ENCODE assay signal across 14 cellular contexts in genomic region chr18:77165489-77166415, GRCh38. TPM values are rescaled to one million over a fixed set of nuclear protein-coding genes. Genes with fewer than 3 reads are reported as not detected.
DNase-seq lines count a peak whose midpoint lies in the region; ATAC-seq, FAIRE-seq and TF ChIP-seq lines count a peak whose summit lies in the region.
"Had no signal": no experiment of that assay in that cellular context is flagged by ENCODE, and none has a peak within 500 bp of the region (broad histone marks: within the 10 kb centered on the region; RNA-seq: fewer than 3 reads in every experiment).

No MANE protein-coding gene starts in this region.

- H3K4me3 Mint-ChIP-seq in astrocyte (ENCODE audit: unreplicated experiment): no peak overlapping the region
- H3K4me3 Mint-ChIP-seq: activated naive CD8-positive, alpha-beta T cell had no signal

- H3K9me3 ChIP-seq in astrocyte (ENCODE audit: insufficient read depth, low read depth, low read length): no peaks in the 10 kb centered on the region
- H3K9me3 ChIP-seq in heart right ventricle: no peaks in the 10 kb centered on the region
- H3K9me3 ChIP-seq in psoas muscle: no peaks in the 10 kb centered on the region
- no peaks in the 10 kb centered on the region for H3K9me3 ChIP-seq in ovary
- H3K9me3 ChIP-seq: colonic mucosa had no signal

- no peak overlapping the region for H3K4me3 ChIP-seq in astrocyte (ENCODE audit: insufficient read depth, low read depth, low read length)
- H3K4me3 ChIP-seq in heart right ventricle: no peak overlapping the region
- H3K4me3 ChIP-seq in psoas muscle: no peak overlapping the region
- H3K4me3 ChIP-seq in ovary: no peak overlapping the region
- H3K4me3 ChIP-seq: BLaER1 treated with 17β-estradiol and CSF1 and Interleukin-3, amounts not matched to agents 10 nM and 100 nM; colonic mucosa had no signal

- peaks cover 19% of the 10 kb centered on the region for H3K4me1 Mint-ChIP-seq in astrocyte (ENCODE audit: low read depth, unreplicated experiment)

- TF ChIP-seq CTCF in astrocyte (IDR thresholded peaks at IDR 0.05; ENCODE audit: insufficient read depth, low read depth, low read length) (no peak), heart right ventricle (IDR thresholded peaks at IDR 0.05) (no peak), psoas muscle (IDR thresholded peaks at IDR 0.05) (no peak), ovary (IDR thresholded peaks at IDR 0.05) (no peak)

- peak; percentile 57 to 93 (median 82) for ATAC-seq in heart right ventricle
- ATAC-seq in psoas muscle: peak; percentile 36 to 85 (median 78)
- ATAC-seq in GM19035 (IDR thresholded peaks at IDR 0.05; ENCODE audit: unreplicated experiment): no peak

- H4K20me1 ChIP-seq in astrocyte (ENCODE audit: insufficient read depth, low read length): no peaks in the 10 kb centered on the region
- H4K20me1 ChIP-seq: BLaER1 treated with 17β-estradiol and CSF1 and Interleukin-3, amounts not matched to agents 10 nM and 100 nM had no signal

- TF ChIP-seq POLR2A in ovary (IDR thresholded peaks at IDR 0.05): no peak

- H3K9me3 Mint-ChIP-seq in astrocyte (ENCODE audit: unreplicated experiment): no peaks in the 10 kb centered on the region

- intact Hi-C loops in heart right ventricle (cut with DNase I): no loop called here
- intact Hi-C loops in psoas muscle (cut with DNase I): no loop called here
- intact Hi-C loops in ovary (cut with DNase I): no loop called here

- WGBS in heart right ventricle, 2 donors: 58 to 61% methylated on average over 26 of the region's 26 CpGs
- 45 to 54% (median 49%) methylated on average over 26 of the region's 26 CpGs for WGBS in psoas muscle, 3 donors
- 70 to 76% (median 73%) methylated on average over 26 of the region's 26 CpGs for WGBS in ovary, 3 donors

- H3K4me2 ChIP-seq in astrocyte (ENCODE audit: low read length): peak overlapping the region; percentile 50

- H3K36me3 ChIP-seq in astrocyte (ENCODE audit: insufficient read depth, low read length): no peaks in the 10 kb centered on the region
- no peaks in the 10 kb centered on the region for H3K36me3 ChIP-seq in heart right ventricle
- H3K36me3 ChIP-seq in psoas muscle (ENCODE audit: insufficient read depth in 1 of 2, low read depth in 1 of 2): no peaks in the 10 kb centered on the region
- no peaks in the 10 kb centered on the region for H3K36me3 ChIP-seq in ovary
- H3K36me3 ChIP-seq: BLaER1 treated with 17β-estradiol and CSF1 and Interleukin-3, amounts not matched to agents 10 nM and 100 nM; colonic mucosa had no signal

- H3K27me3 ChIP-seq in astrocyte (ENCODE audit: insufficient read depth, low read length) (no peaks in the 10 kb centered on the region), heart right ventricle (peaks cover 0 to 25% (median 6%) of the 10 kb centered on the region in 7 donors), psoas muscle (ENCODE audit: insufficient read depth in 3 of 3, low read length in 2 of 3) (no peaks in the 10 kb centered on the region), ovary (no peaks in the 10 kb centered on the region)
- H3K27me3 ChIP-seq: BLaER1 treated with 17β-estradiol and CSF1 and Interleukin-3, amounts not matched to agents 10 nM and 100 nM; colonic mucosa had no signal

- H3K27me3 Mint-ChIP-seq in astrocyte (ENCODE audit: low read depth, unreplicated experiment): peaks cover 35% of the 10 kb centered on the region

- H3K4me1 ChIP-seq in astrocyte (ENCODE audit: insufficient read depth, low read length) (peaks cover 6% of the 10 kb centered on the region), heart right ventricle (peaks cover 0 to 11% (median 0%) of the 10 kb centered on the region in 9 donors), psoas muscle (no peaks in the 10 kb centered on the region), ovary (ENCODE audit: insufficient read depth) (no peaks in the 10 kb centered on the region)
- H3K4me1 ChIP-seq: colonic mucosa had no signal

- no peaks in the 10 kb centered on the region for H3K79me2 ChIP-seq in astrocyte (ENCODE audit: insufficient read depth, low read length)

- no peak overlapping the region for H3K27ac Mint-ChIP-seq in astrocyte (ENCODE audit: unreplicated experiment)
- H3K27ac Mint-ChIP-seq: activated naive CD8-positive, alpha-beta T cell had no signal

- H2AFZ ChIP-seq in astrocyte (ENCODE audit: low read depth, low read length): no peak overlapping the region

- FAIRE-seq in astrocyte (lab: Jason Lieb, UNC): no peak

- no peak for TF ChIP-seq EP300 in ovary (IDR thresholded peaks at IDR 0.05)

- DNase-seq in DMS 273 treated with DMSO at 0.1 percent for 48 hours (lab: John Stamatoyannopoulos, UW) (peak; percentile 34), astrocyte (ENCODE audit: low read depth) (no peak), heart right ventricle (peak; percentile 52 to 66), psoas muscle (peak; percentile 84 to 91), amygdala (lab: John Stamatoyannopoulos, UW) (no peak), ovary (no peak), hypothalamus (lab: John Stamatoyannopoulos, UW) (no peak)
- DNase-seq: colonic mucosa, NCI-H1436 treated with DMSO at 0.1 percent for 48 hours, NCI-H82, SHP77 treated with DMSO at 0.1 percent for 48 hours had no signal

- no peaks in the 10 kb centered on the region for H3K36me3 Mint-ChIP-seq in astrocyte (ENCODE audit: low read depth, unreplicated experiment)
- H3K36me3 Mint-ChIP-seq: activated naive CD8-positive, alpha-beta T cell had no signal

- H3K9ac ChIP-seq in astrocyte (ENCODE audit: low read length): peak overlapping the region; percentile 7
- H3K9ac ChIP-seq: BLaER1 treated with 17β-estradiol and CSF1 and Interleukin-3, amounts not matched to agents 10 nM and 100 nM had no signal

- no peak overlapping the region for H3K27ac ChIP-seq in astrocyte (ENCODE audit: low read depth, low read length)
- peak overlapping the region in 3 of 10 donors; percentile 20 to 68 (median 56) for H3K27ac ChIP-seq in heart right ventricle
- H3K27ac ChIP-seq in psoas muscle: no peak overlapping the region
- no peak overlapping the region for H3K27ac ChIP-seq in ovary
- H3K27ac ChIP-seq: BLaER1 treated with 17β-estradiol and CSF1 and Interleukin-3, amounts not matched to agents 10 nM and 100 nM; colonic mucosa had no signal

RNA-seq across cellular contexts. Expression of gene MBP, which starts 33.2 kb away (rescaled TPM):
- total RNA-seq in astrocyte: 10.8 and 11.4 TPM in 2 replicates
- 10 to 100 TPM; 18.4 to 70.8 (median 52.6) TPM for total RNA-seq in heart right ventricle
- 10 to 100 TPM in 1 of 2 donors, 1 to 10 TPM in 1; 3.0 to 11.5 TPM for polyA plus RNA-seq in heart right ventricle
- total RNA-seq in psoas muscle: 10 to 100 TPM; 51.6 to 88.2 (median 78.6) TPM
- 10 to 100 TPM; 16.4 to 43.9 (median 40.8) TPM for polyA plus RNA-seq in psoas muscle
- total RNA-seq in ovary: 10 to 100 TPM; 19.9 to 38.2 (median 24.2) TPM
- polyA plus RNA-seq in ovary: 10 to 100 TPM in 1 of 2 donors, 1 to 10 TPM in 1; 7.1 to 21.6 TPM

Comparison
In these comparisons a context has a peak if more than half of its experiments do, and no peak if none do; other contexts are left out.
1. DNase-seq: peak in DMS 273 treated with DMSO at 0.1 percent for 48 hours (single experiment), heart right ventricle (2 of 2) and psoas muscle (2 of 2); none in astrocyte (single experiment), amygdala (0 of 56), ovary (0 of 5) and hypothalamus (0 of 51).